ENCODE assay signal across 1 cellular context in the genomic region with DNA sequence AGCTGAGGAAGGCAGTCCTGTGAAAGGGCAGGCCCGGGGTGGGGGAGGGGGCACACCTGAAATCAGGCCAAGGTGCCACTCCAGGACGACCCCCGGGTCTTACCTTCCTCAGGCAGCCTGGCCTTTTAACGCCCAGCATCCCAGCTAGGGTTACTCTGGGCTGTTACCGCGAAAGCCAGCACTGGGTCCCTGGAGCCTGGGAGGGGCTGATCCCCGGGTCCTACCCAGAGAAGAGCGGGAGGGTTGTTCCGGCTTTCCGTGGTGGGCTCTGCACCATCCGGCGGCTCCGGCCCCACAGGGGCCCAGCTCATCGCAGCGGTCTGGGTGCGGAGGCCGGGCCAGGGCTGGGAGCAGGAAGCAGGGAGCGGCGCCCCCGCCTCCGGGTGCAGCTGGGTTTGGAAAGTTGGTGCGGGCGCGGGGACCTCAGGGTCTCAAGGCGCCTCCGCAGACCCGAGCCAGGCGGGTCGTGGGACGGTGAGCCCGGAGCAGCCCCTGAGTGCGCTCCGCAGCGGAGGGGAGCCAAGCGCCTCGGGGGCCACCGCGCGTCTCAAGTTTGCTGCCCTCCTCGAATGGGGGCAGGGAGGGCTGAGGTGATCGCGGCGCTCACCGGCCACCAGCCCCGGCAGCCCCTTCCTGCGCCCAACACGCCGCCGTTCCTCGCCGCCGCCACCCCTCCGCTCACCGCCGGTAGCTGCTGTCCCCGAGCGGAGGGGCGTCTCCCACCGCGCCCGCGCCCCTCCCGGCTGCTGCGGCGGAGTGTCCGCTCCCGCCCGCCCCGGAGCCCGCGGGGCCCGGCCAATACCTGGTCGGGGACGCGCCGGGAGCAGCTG.
TF ChIP-seq lines count a peak whose summit lies in the region.

No MANE protein-coding gene starts in this region.

TF ChIP-seq in endothelial cell of umbilical vein, 7 proteins besides CTCF, POLR2A, EP300 and RAD21 (continued from another document):
- TF ChIP-seq EZH2 (IDR thresholded peaks at IDR 0.05; ENCODE audit: borderline replicate concordance, low read depth, low read length, severe bottlenecking) (no peak), JUN (IDR thresholded peaks at IDR 0.05; ENCODE audit: borderline replicate concordance, insufficient read depth, insufficient read length, low read depth) (no peak)
- TF ChIP-seq, protein P1, sequence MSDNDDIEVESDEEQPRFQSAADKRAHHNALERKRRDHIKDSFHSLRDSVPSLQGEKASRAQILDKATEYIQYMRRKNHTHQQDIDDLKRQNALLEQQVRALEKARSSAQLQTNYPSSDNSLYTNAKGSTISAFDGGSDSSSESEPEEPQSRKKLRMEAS (IDR thresholded peaks at IDR 0.05; ENCODE audit: insufficient read depth, insufficient read length): no peak
